In the genomic region with DNA sequence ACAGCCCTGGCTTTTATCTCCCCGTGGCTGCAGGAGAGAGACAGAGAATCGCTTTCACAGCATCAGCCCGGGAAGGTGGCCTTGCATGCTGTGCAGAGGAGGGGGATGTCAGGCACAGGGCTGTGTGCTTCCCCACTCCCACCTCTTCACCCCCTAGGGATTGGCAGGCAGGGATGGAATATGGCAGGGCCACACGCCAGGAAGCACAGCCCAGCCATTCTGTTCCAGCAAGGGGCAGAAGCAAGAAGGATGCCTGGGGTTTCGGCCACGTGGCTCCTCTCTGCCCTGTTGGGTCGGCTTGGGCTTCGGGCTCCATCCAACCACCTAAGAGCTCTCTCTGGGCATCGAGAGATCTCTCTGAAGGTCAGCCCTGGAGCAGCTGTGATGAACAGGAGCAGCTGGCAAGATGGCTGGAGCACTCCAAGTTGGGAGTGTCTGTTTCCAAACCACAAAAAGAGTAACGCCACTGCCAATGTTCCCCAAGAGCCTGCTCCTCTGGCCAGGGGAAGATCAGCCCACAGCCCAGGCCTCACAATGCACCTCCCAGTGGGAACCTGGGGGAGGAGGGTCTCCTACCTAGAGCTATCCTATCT, we compare ENCODE assay signal across 14 cellular contexts.
DNase-seq lines count a peak whose midpoint lies in the region; ATAC-seq and TF ChIP-seq lines count a peak whose summit lies in the region.
"Had no signal": no experiment of that assay in that cellular context is flagged by ENCODE, and none has a peak within 500 bp of the region (broad histone marks: within the 10 kb centered on the region; RNA-seq: fewer than 3 reads in every experiment).

No MANE protein-coding gene starts in this region.

- H3K36me3 Mint-ChIP-seq in activated CD4-positive, alpha-beta memory T cell treated with anti-CD3 and anti-CD28 coated beads, Interleukin-2, amount 10 ng/mL, durations not matched to agents 7 days and 5 days (ENCODE audit: low read depth) = no peaks in the 10 kb centered on the region
- no peaks in the 10 kb centered on the region for H3K36me3 Mint-ChIP-seq in activated CD4-positive, alpha-beta memory T cell treated with anti-CD3 and anti-CD28 coated beads for 36 hours

- H3K27me3 ChIP-seq in esophagus muscularis mucosa = no peaks in the 10 kb centered on the region
- no peaks in the 10 kb centered on the region for H3K27me3 ChIP-seq in uterus

- H3K27ac ChIP-seq in esophagus muscularis mucosa (replicated peaks in 1 of 4) = peak overlapping the region; percentile 29 to 60 (median 47)
- H3K27ac ChIP-seq in uterus = peak overlapping the region; percentile 74 to 78
- H3K27ac ChIP-seq: dorsolateral prefrontal cortex had no signal

- H3K4me3 ChIP-seq in esophagus muscularis mucosa (peak overlapping the region in 1 of 4 donors; percentile 24), uterus (no peak overlapping the region)

- peaks cover 3 to 37% (median 26%) of the 10 kb centered on the region in 4 donors for H3K4me1 ChIP-seq in esophagus muscularis mucosa
- peaks cover 0 to 10% of the 10 kb centered on the region in 2 donors for H3K4me1 ChIP-seq in uterus
- H3K4me1 ChIP-seq: Caco-2 had no signal

- CTCF ChIA-PET in activated CD4-positive, alpha-beta memory T cell treated with anti-CD3 and anti-CD28 coated beads, Interleukin-2, amount 10 ng/mL, durations not matched to agents 7 days and 5 days (lab: Charles Lee) = interaction anchor here (1.0 kb wide), 1 partner anchor 13 kb away, joined by 3 read pairs; no protein-coding TSS in a partner anchor
- CTCF ChIA-PET in activated CD4-positive, alpha-beta memory T cell treated with anti-CD3 and anti-CD28 coated beads for 36 hours (lab: Charles Lee) = no interaction called here

- no peaks in the 10 kb centered on the region for H3K9me3 Mint-ChIP-seq in activated CD4-positive, alpha-beta memory T cell treated with anti-CD3 and anti-CD28 coated beads, Interleukin-2, amount 10 ng/mL, durations not matched to agents 7 days and 5 days
- no peaks in the 10 kb centered on the region for H3K9me3 Mint-ChIP-seq in activated CD4-positive, alpha-beta memory T cell treated with anti-CD3 and anti-CD28 coated beads for 36 hours
- H3K9me3 Mint-ChIP-seq: activated T-cell treated with anti-CD3 and anti-CD28 coated beads, Interleukin-2, amount 50 U/mL, for 24 hours; neural crest cell had no signal

- TF ChIP-seq CTCF in esophagus muscularis mucosa (IDR thresholded peaks at IDR 0.05) (no peak), uterus (IDR thresholded peaks at IDR 0.05) (no peak)

- H3K4me1 Mint-ChIP-seq in activated CD4-positive, alpha-beta memory T cell treated with anti-CD3 and anti-CD28 coated beads, Interleukin-2, amount 10 ng/mL, durations not matched to agents 7 days and 5 days = no peaks in the 10 kb centered on the region
- no peaks in the 10 kb centered on the region for H3K4me1 Mint-ChIP-seq in activated CD4-positive, alpha-beta memory T cell treated with anti-CD3 and anti-CD28 coated beads for 36 hours (ENCODE audit: low read depth)

- no peak for TF ChIP-seq POLR2A in esophagus muscularis mucosa (IDR thresholded peaks at IDR 0.05; ENCODE audit: low read depth)
- no peak for TF ChIP-seq POLR2A in uterus (IDR thresholded peaks at IDR 0.05)
- TF ChIP-seq POLR2A in GM18505 (IDR thresholded peaks at IDR 0.05; ENCODE audit: borderline replicate concordance, extremely low read depth, insufficient read depth, insufficient read length) = no peak

- H3K4me3 Mint-ChIP-seq in activated CD4-positive, alpha-beta memory T cell treated with anti-CD3 and anti-CD28 coated beads, Interleukin-2, amount 10 ng/mL, durations not matched to agents 7 days and 5 days = no peak overlapping the region
- no peak overlapping the region for H3K4me3 Mint-ChIP-seq in activated CD4-positive, alpha-beta memory T cell treated with anti-CD3 and anti-CD28 coated beads for 36 hours
- H3K4me3 Mint-ChIP-seq: activated T-cell treated with anti-CD3 and anti-CD28 coated beads, Interleukin-2, amount 50 U/mL, for 24 hours; neural crest cell had no signal

- no peaks in the 10 kb centered on the region for H3K9me3 ChIP-seq in esophagus muscularis mucosa
- no peaks in the 10 kb centered on the region for H3K9me3 ChIP-seq in uterus
- H3K9me3 ChIP-seq: Caco-2 had no signal

- no peaks in the 10 kb centered on the region for H3K36me3 ChIP-seq in esophagus muscularis mucosa
- H3K36me3 ChIP-seq in uterus = no peaks in the 10 kb centered on the region

- no peak for TF ChIP-seq EP300 in esophagus muscularis mucosa (IDR thresholded peaks at IDR 0.05)

- H3K27ac Mint-ChIP-seq in activated CD4-positive, alpha-beta memory T cell treated with anti-CD3 and anti-CD28 coated beads, Interleukin-2, amount 10 ng/mL, durations not matched to agents 7 days and 5 days = no peak overlapping the region
- H3K27ac Mint-ChIP-seq in activated CD4-positive, alpha-beta memory T cell treated with anti-CD3 and anti-CD28 coated beads for 36 hours = no peak overlapping the region
- H3K27ac Mint-ChIP-seq: activated T-cell treated with anti-CD3 and anti-CD28 coated beads, Interleukin-2, amount 50 U/mL, for 24 hours had no signal

- ATAC-seq in HG03432 (IDR thresholded peaks at IDR 0.05; ENCODE audit: unreplicated experiment) (no peak), GM18505 (IDR thresholded peaks at IDR 0.05; ENCODE audit: unreplicated experiment) (no peak)

- peaks cover 8% of the 10 kb centered on the region for H3K27me3 Mint-ChIP-seq in activated CD4-positive, alpha-beta memory T cell treated with anti-CD3 and anti-CD28 coated beads, Interleukin-2, amount 10 ng/mL, durations not matched to agents 7 days and 5 days
- H3K27me3 Mint-ChIP-seq in activated CD4-positive, alpha-beta memory T cell treated with anti-CD3 and anti-CD28 coated beads for 36 hours = peaks cover 5% of the 10 kb centered on the region

- DNase-seq in activated CD4-positive, alpha-beta memory T cell treated with anti-CD3 and anti-CD28 coated beads, Interleukin-2, amount 10 ng/mL, durations not matched to agents 7 days and 5 days = peak; percentile 14
- DNase-seq in activated CD4-positive, alpha-beta memory T cell treated with anti-CD3 and anti-CD28 coated beads for 36 hours = no peak
- no peak for DNase-seq in esophagus muscularis mucosa (ENCODE audit: extremely low spot score)
- peak; percentile 85 for DNase-seq in myocyte (ENCODE audit: low read depth)
- DNase-seq in uterus = peak in 1 of 2 donors; percentile 13
- no peak for DNase-seq in NCI-H1436 treated with DMSO at 0.1 percent for 48 hours (lab: John Stamatoyannopoulos, UW)
- DNase-seq: activated T-cell treated with anti-CD3 and anti-CD28 coated beads, Interleukin-2, amount 50 U/mL, for 24 hours; amygdala; NCI-H187 had no signal

- POLR2A ChIA-PET in activated CD4-positive, alpha-beta memory T cell treated with anti-CD3 and anti-CD28 coated beads, Interleukin-2, amount 10 ng/mL, durations not matched to agents 7 days and 5 days (lab: Charles Lee) = no interaction called here
- POLR2A ChIA-PET in activated CD4-positive, alpha-beta memory T cell treated with anti-CD3 and anti-CD28 coated beads for 36 hours (lab: Charles Lee) = no interaction called here

- intact Hi-C loops in activated CD4-positive, alpha-beta memory T cell treated with anti-CD3 and anti-CD28 coated beads for 36 hours (cut with micrococcal nuclease) = loop anchor here (10.0 kb wide), 1 partner anchor 72 kb away; no protein-coding TSS in a partner anchor
- intact Hi-C loops in esophagus muscularis mucosa (cut with DNase I) (no loop called here), uterus (cut with DNase I; ENCODE audit: low total_unique reads) (no loop called here)

- WGBS in esophagus muscularis mucosa = 71% methylated on average over 4 of the region's 10 CpGs

Comparison
In these comparisons a context has a peak if more than half of its experiments do, and no peak if none do; other contexts are left out.
1. DNase-seq: peak in activated CD4-positive, alpha-beta memory T cell treated with anti-CD3 and anti-CD28 coated beads, Interleukin-2, amount 10 ng/mL, durations not matched to agents 7 days and 5 days (single experiment) and myocyte (single experiment); none in activated CD4-positive, alpha-beta memory T cell treated with anti-CD3 and anti-CD28 coated beads for 36 hours (single experiment), esophagus muscularis mucosa (single experiment) and NCI-H1436 treated with DMSO at 0.1 percent for 48 hours (single experiment).